In genomic region chr3:11719406-11720219, GRCh38 we compare ENCODE assay signal across 8 cellular contexts.
DNase-seq lines count a peak whose midpoint lies in the region; ATAC-seq and TF ChIP-seq lines count a peak whose summit lies in the region.

No MANE protein-coding gene starts in this region.

- H3K27ac Mint-ChIP-seq in activated naive CD4-positive, alpha-beta T cell treated with anti-CD3 and anti-CD28 coated beads, Interleukin-2, amount 50 U/mL, for 72 hours = peak overlapping the region in 1 of 2 donors; percentile 55

- no peaks in the 10 kb centered on the region for H3K36me3 Mint-ChIP-seq in activated naive CD4-positive, alpha-beta T cell treated with anti-CD3 and anti-CD28 coated beads, Interleukin-2, amount 50 U/mL, for 72 hours

- H3K27ac ChIP-seq in RWPE2 (ENCODE audit: poor library complexity, severe bottlenecking) (peak overlapping the region; percentile 96), thoracic aorta (peak overlapping the region; percentile 92 to 94)

- H3K4me1 ChIP-seq in RWPE2 (ENCODE audit: insufficient read depth, poor library complexity, severe bottlenecking) = peaks cover 9% of the 10 kb centered on the region
- peaks cover 0 to 25% of the 10 kb centered on the region in 2 donors for H3K4me1 ChIP-seq in thoracic aorta (ENCODE audit: control insufficient read depth in 1 of 2, low read depth in 2 of 2)

- DNase-seq in COLO829 (ENCODE audit: low spot score) (peak; percentile 62), GM20000 (ENCODE audit: low spot score) (peak; percentile 90), HS-5 (ENCODE audit: low read depth) (peak; percentile 28), RWPE2 (ENCODE audit: low spot score) (peak; percentile 95), glomerular visceral epithelial cell (ENCODE audit: extremely low spot score) (peak; percentile 86), omental fat pad (ENCODE audit: low spot score) (peak; percentile 44), thoracic aorta (ENCODE audit: low spot score) (peak; percentile 7)
- DNase-seq in activated naive CD4-positive, alpha-beta T cell treated with anti-CD3 and anti-CD28 coated beads, Interleukin-2, amount 50 U/mL, for 72 hours (ENCODE audit: low spot score in 2 of 2) = peak; percentile 67 to 78

- no peaks in the 10 kb centered on the region for H3K9me3 ChIP-seq in RWPE2 (ENCODE audit: severe bottlenecking)
- no peaks in the 10 kb centered on the region for H3K9me3 ChIP-seq in thoracic aorta

- no peaks in the 10 kb centered on the region for H3K36me3 ChIP-seq in RWPE2 (ENCODE audit: low read depth)
- H3K36me3 ChIP-seq in thoracic aorta = no peaks in the 10 kb centered on the region

- H3K27me3 ChIP-seq in RWPE2 (ENCODE audit: insufficient read depth, poor library complexity, severe bottlenecking) (no peaks in the 10 kb centered on the region), thoracic aorta (replicated peaks; ENCODE audit: insufficient read depth) (no peaks in the 10 kb centered on the region)

- H3K4me3 ChIP-seq in RWPE2 (ENCODE audit: severe bottlenecking) (peak overlapping the region; percentile 85), thoracic aorta (peak overlapping the region; percentile 94)

- TF ChIP-seq CTCF in GM20000 (IDR thresholded peaks at IDR 0.05; ENCODE audit: extremely low read depth, missing control alignments) (no peak), RWPE2 (IDR thresholded peaks at IDR 0.05; ENCODE audit: poor library complexity, severe bottlenecking) (no peak), omental fat pad (IDR thresholded peaks at IDR 0.05) (no peak), thoracic aorta (IDR thresholded peaks at IDR 0.05) (no peak)

- H3K9me3 Mint-ChIP-seq in activated naive CD4-positive, alpha-beta T cell treated with anti-CD3 and anti-CD28 coated beads, Interleukin-2, amount 50 U/mL, for 72 hours = no peaks in the 10 kb centered on the region

- ATAC-seq in RWPE2 (ENCODE audit: low read depth) (peak; percentile 70), omental fat pad (ENCODE audit: low FRiP score) (peak; percentile 79), thoracic aorta (ENCODE audit: insufficient number of reproducible peaks, low FRiP score, low read depth) (peak; percentile 38)
- peak; percentile 66 to 77 for ATAC-seq in activated naive CD4-positive, alpha-beta T cell treated with anti-CD3 and anti-CD28 coated beads, Interleukin-2, amount 50 U/mL, for 72 hours

Comparison
In these comparisons a context has a peak if more than half of its experiments do, and no peak if none do; other contexts are left out.
1. Peak in every context shown above with its lines: DNase-seq, ATAC-seq, H3K4me3 ChIP-seq and H3K27ac ChIP-seq.
2. DNase-seq: peak in every context shown above with its lines; median percentile 95 in RWPE2; 90 in GM20000; 86 in glomerular visceral epithelial cell; 72 in activated naive CD4-positive, alpha-beta T cell treated with anti-CD3 and anti-CD28 coated beads, Interleukin-2, amount 50 U/mL, for 72 hours; 62 in COLO829; 44 in omental fat pad; 28 in HS-5; 7 in thoracic aorta.